In genomic region chr7:34728156-34728555, GRCh38 we compare ENCODE assay signal across 2 cellular contexts.
TF ChIP-seq lines count a peak whose summit lies in the region.

No MANE protein-coding gene starts in this region.

TF ChIP-seq in GM12878, 131 proteins besides CTCF, POLR2A, EP300 and RAD21 (continued from another document):
- TF ChIP-seq CEBPZ (IDR thresholded peaks at IDR 0.05; ENCODE audit: low read depth, low read length): no peak
- no peak for TF ChIP-seq SIN3A (IDR thresholded peaks at IDR 0.05; ENCODE audit: low read depth, low read length)
- no peak for TF ChIP-seq NR2F1 (conservative IDR thresholded peaks at IDR 0.05)
- TF ChIP-seq BACH1 (IDR thresholded peaks at IDR 0.05; ENCODE audit: borderline replicate concordance): no peak
- TF ChIP-seq TAF1 (IDR thresholded peaks at IDR 0.05; ENCODE audit: borderline replicate concordance, low read depth, low read length): no peak
- no peak for TF ChIP-seq SMAD1 (IDR thresholded peaks at IDR 0.05; ENCODE audit: low read depth, partially characterized antibody)

TF ChIP-seq in endothelial cell of umbilical vein, 7 proteins besides CTCF, POLR2A, EP300 and RAD21 (continued from another document):
- TF ChIP-seq POLR2AphosphoS5 (IDR thresholded peaks at IDR 0.05; ENCODE audit: insufficient read depth, low read depth, low read length): no peak
